In genomic region chr12:110661337-110661972, GRCh38 we compare ENCODE assay signal across 8 cellular contexts. TPM values are rescaled to one million over a fixed set of nuclear protein-coding genes. Genes with fewer than 3 reads are reported as not detected.
DNase-seq lines count a peak whose midpoint lies in the region; ATAC-seq and TF ChIP-seq lines count a peak whose summit lies in the region.

No MANE protein-coding gene starts in this region.

- peaks cover 0 to 26% (median 17%) of the 10 kb centered on the region in 11 donors for H3K9me3 ChIP-seq in heart right ventricle
- no peaks in the 10 kb centered on the region for H3K9me3 ChIP-seq in Caco-2

- no TSS peak for BruUV-seq in Caco-2 (replicated peaks; lab: Mats Ljungman, UMichigan)

- CTCF ChIA-PET in Caco-2 (lab: Charles Lee): no interaction called here

- TF ChIP-seq CTCF in heart right ventricle (IDR thresholded peaks at IDR 0.05) (no peak), Caco-2 (IDR thresholded peaks at IDR 0.05; ENCODE audit: insufficient read depth in 1 of 2, low read depth in 1 of 2, low read length in 1 of 2, severe bottlenecking in 1 of 2, unreplicated experiment in 1 of 2) (no peak)

- H3K36me3 ChIP-seq in heart right ventricle: peaks cover 0 to 51% (median 17%) of the 10 kb centered on the region in 9 donors
- no peaks in the 10 kb centered on the region for H3K36me3 ChIP-seq in Caco-2 (ENCODE audit: control insufficient read depth, insufficient read depth, low read length)

- H3K27me3 ChIP-seq in heart right ventricle: no peaks in the 10 kb centered on the region
- H3K27me3 ChIP-seq in Caco-2 (replicated peaks; ENCODE audit: control insufficient read depth, insufficient read depth, low read length): no peaks in the 10 kb centered on the region

- POLR2A ChIA-PET in Caco-2 (lab: Charles Lee): no interaction called here

- no peaks in the 10 kb centered on the region for H3K27me3 Mint-ChIP-seq in T-helper 1 cell treated with Interleukin-12 subunit alpha and Interleukin-12 subunit beta and Interleukin-4 antibody, amounts not matched to agents 30 μg/mL and 1 μg/mL, for 36 hours (ENCODE audit: low read depth)
- no peaks in the 10 kb centered on the region for H3K27me3 Mint-ChIP-seq in stimulated activated naive CD8-positive, alpha-beta T cell treated with anti-CD3 and anti-CD28 coated beads, Interleukin-15, Interleukin-2, amounts not matched to agents 100 ng/mL and 50 ng/mL, for 24 hours
- peaks cover 12% of the 10 kb centered on the region for H3K27me3 Mint-ChIP-seq in Caco-2 (ENCODE audit: insufficient read depth, unreplicated experiment)

- H3K4me1 ChIP-seq in heart right ventricle (peaks cover 0 to 19% (median 10%) of the 10 kb centered on the region in 9 donors), Caco-2 (no peaks in the 10 kb centered on the region)

- 70 to 83% methylated on average over 23 of the region's 23 CpGs for WGBS in heart right ventricle, 2 donors

- intact Hi-C loops in heart right ventricle (cut with DNase I) (no loop called here), Caco-2 (cut with micrococcal nuclease; ENCODE audit: unreplicated experiment) (no loop called here)

- peaks cover 28% of the 10 kb centered on the region for H3K9me3 Mint-ChIP-seq in T-helper 1 cell treated with Interleukin-12 subunit alpha and Interleukin-12 subunit beta and Interleukin-4 antibody, amounts not matched to agents 30 μg/mL and 1 μg/mL, for 36 hours
- peaks cover 12% of the 10 kb centered on the region for H3K9me3 Mint-ChIP-seq in stimulated activated naive CD8-positive, alpha-beta T cell treated with anti-CD3 and anti-CD28 coated beads, Interleukin-15, Interleukin-2, amounts not matched to agents 100 ng/mL and 50 ng/mL, for 24 hours
- H3K9me3 Mint-ChIP-seq in Caco-2 (ENCODE audit: unreplicated experiment): peaks cover 7% of the 10 kb centered on the region

- peak; percentile 79 for ATAC-seq in GM18873 (IDR thresholded peaks at IDR 0.05; ENCODE audit: low FRiP score, unreplicated experiment)
- peak; percentile 88 for ATAC-seq in HG02852 (IDR thresholded peaks at IDR 0.05; ENCODE audit: unreplicated experiment)
- peak in 7 of 8 donors; percentile 27 to 75 (median 42) for ATAC-seq in heart right ventricle

- DNase-seq in heart right ventricle (peak in 1 of 2 donors; percentile 18), Caco-2 (no peak), T-helper 9 cell (no peak), HuH-7.5 (ENCODE audit: low spot score) (no peak)

- peak overlapping the region; percentile 15 for H3K4me3 Mint-ChIP-seq in T-helper 1 cell treated with Interleukin-12 subunit alpha and Interleukin-12 subunit beta and Interleukin-4 antibody, amounts not matched to agents 30 μg/mL and 1 μg/mL, for 36 hours
- peak overlapping the region; percentile 93 for H3K4me3 Mint-ChIP-seq in stimulated activated naive CD8-positive, alpha-beta T cell treated with anti-CD3 and anti-CD28 coated beads, Interleukin-15, Interleukin-2, amounts not matched to agents 100 ng/mL and 50 ng/mL, for 24 hours
- H3K4me3 Mint-ChIP-seq in Caco-2 (ENCODE audit: unreplicated experiment): no peak overlapping the region

- H3K4me1 Mint-ChIP-seq in T-helper 1 cell treated with Interleukin-12 subunit alpha and Interleukin-12 subunit beta and Interleukin-4 antibody, amounts not matched to agents 30 μg/mL and 1 μg/mL, for 36 hours (ENCODE audit: low read depth): peaks cover 17% of the 10 kb centered on the region
- H3K4me1 Mint-ChIP-seq in stimulated activated naive CD8-positive, alpha-beta T cell treated with anti-CD3 and anti-CD28 coated beads, Interleukin-15, Interleukin-2, amounts not matched to agents 100 ng/mL and 50 ng/mL, for 24 hours (ENCODE audit: low read depth): peaks cover 79% of the 10 kb centered on the region
- no peaks in the 10 kb centered on the region for H3K4me1 Mint-ChIP-seq in Caco-2 (ENCODE audit: low read depth, unreplicated experiment)

- no peak overlapping the region for H3K27ac ChIP-seq in heart right ventricle

- H3K27ac Mint-ChIP-seq in T-helper 1 cell treated with Interleukin-12 subunit alpha and Interleukin-12 subunit beta and Interleukin-4 antibody, amounts not matched to agents 30 μg/mL and 1 μg/mL, for 36 hours: peak overlapping the region; percentile 80
- H3K27ac Mint-ChIP-seq in stimulated activated naive CD8-positive, alpha-beta T cell treated with anti-CD3 and anti-CD28 coated beads, Interleukin-15, Interleukin-2, amounts not matched to agents 100 ng/mL and 50 ng/mL, for 24 hours: peak overlapping the region; percentile 100
- H3K27ac Mint-ChIP-seq in Caco-2 (ENCODE audit: unreplicated experiment): no peak overlapping the region

- H3K4me3 ChIP-seq in heart right ventricle (peak overlapping the region in 1 of 10 donors; percentile 8), Caco-2 (ENCODE audit: low read depth, low read length) (no peak overlapping the region)

- H3K36me3 Mint-ChIP-seq in T-helper 1 cell treated with Interleukin-12 subunit alpha and Interleukin-12 subunit beta and Interleukin-4 antibody, amounts not matched to agents 30 μg/mL and 1 μg/mL, for 36 hours (ENCODE audit: low read depth): peaks cover 22% of the 10 kb centered on the region
- peaks cover 73% of the 10 kb centered on the region for H3K36me3 Mint-ChIP-seq in stimulated activated naive CD8-positive, alpha-beta T cell treated with anti-CD3 and anti-CD28 coated beads, Interleukin-15, Interleukin-2, amounts not matched to agents 100 ng/mL and 50 ng/mL, for 24 hours (ENCODE audit: low read depth)
- no peaks in the 10 kb centered on the region for H3K36me3 Mint-ChIP-seq in Caco-2 (ENCODE audit: insufficient read depth, unreplicated experiment)

RNA-seq across cellular contexts. Expression of gene HVCN1, which starts 27.5 kb away (rescaled TPM):
- 10 to 100 TPM in 5 of 10 donors, 1 to 10 TPM in 5; 5.1 to 74.1 (median 9.0) TPM for total RNA-seq in heart right ventricle
- polyA plus RNA-seq in heart right ventricle: 10 to 100 TPM; 15.4 to 17.9 TPM
- 0.23 TPM in 1 of 2 replicates, not detected in the other for total RNA-seq in Caco-2 (2022)

RNA-seq across cellular contexts. Expression of gene TCTN1, which starts 47.5 kb away (rescaled TPM):
- total RNA-seq in heart right ventricle (10 to 100 TPM; 14.2 to 31.9 (median 25.2) TPM), Caco-2 (2022) (13.6 and 13.8 TPM in 2 replicates)
- 10 to 100 TPM; 16.2 to 49.6 TPM for polyA plus RNA-seq in heart right ventricle
